Comparison of ENCODE assay signal across 32 cellular contexts in the genomic region with DNA sequence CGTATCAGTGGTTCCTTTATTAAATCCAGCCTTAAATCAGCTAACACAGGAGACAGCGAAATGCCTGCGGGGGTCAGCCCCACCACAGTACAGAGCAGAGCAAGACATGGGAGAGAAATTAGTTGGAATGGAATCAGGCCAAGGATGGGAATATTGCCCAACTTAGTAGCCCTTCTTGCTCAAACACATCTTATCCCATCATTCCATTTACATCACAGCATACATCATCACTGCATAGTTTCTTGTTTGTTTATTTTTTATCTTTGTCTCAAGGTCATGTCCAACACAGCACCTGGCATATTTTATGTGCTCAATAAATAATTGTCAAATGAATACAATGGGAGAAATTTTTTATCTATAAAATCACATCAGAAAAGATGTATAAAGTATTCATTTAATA. TPM values are rescaled to one million over a fixed set of nuclear protein-coding genes. Genes with fewer than 3 reads are reported as not detected.
DNase-seq lines count a peak whose midpoint lies in the region; ATAC-seq, FAIRE-seq and TF ChIP-seq lines count a peak whose summit lies in the region.
"Had no signal": no experiment of that assay in that cellular context is flagged by ENCODE, and none has a peak within 500 bp of the region (broad histone marks: within the 10 kb centered on the region; RNA-seq: fewer than 3 reads in every experiment).

No MANE protein-coding gene starts in this region.

- H2BK5ac ChIP-seq in H1 (ENCODE audit: low read depth, low read length) = no peak overlapping the region

- no peaks in the 10 kb centered on the region for H3K27me3 ChIP-seq in H1 (replicated peaks in 1 of 4; ENCODE audit: control insufficient read depth in 3 of 4, extremely low read depth in 1 of 4, insufficient read depth in 3 of 4, low read length in 3 of 4)
- H3K27me3 ChIP-seq: ascending aorta, esophagus muscularis mucosa, ovary, upper lobe of left lung had no signal

- TF ChIP-seq CTCF in AG10803 (conservative IDR thresholded peaks at IDR 0.05; ENCODE audit: low read length) = no peak
- TF ChIP-seq CTCF in H1 (IDR thresholded peaks at IDR 0.05; ENCODE audit: control extremely low read depth in 1 of 3, insufficient read depth in 1 of 3, low read depth in 1 of 3, low read length in 3 of 3) = no peak

- peak overlapping the region; percentile 77; the same call in 1 of the 2 replicates for H2AFZ ChIP-seq in H1 (ENCODE audit: low read length)

- no peak overlapping the region for H2BK12ac ChIP-seq in H1 (ENCODE audit: low read depth, low read length)

- no peak overlapping the region for H3K23ac ChIP-seq in H1 (ENCODE audit: insufficient read length)

- H3K27me3 Mint-ChIP-seq in activated T-cell treated with anti-CD3 and anti-CD28 coated beads, Interleukin-2, amount 50 U/mL, for 4 hours (ENCODE audit: low read depth) = peaks cover 23% of the 10 kb centered on the region

- TF ChIP-seq RAD21 in H1 (IDR thresholded peaks at IDR 0.05 in 1 of 2, conservative IDR thresholded peaks at IDR 0.05 in 1 of 2; ENCODE audit: low read depth in 2 of 2, low read length in 2 of 2) = no peak

- peaks cover 3% of the 10 kb centered on the region for H3K4me1 Mint-ChIP-seq in activated T-cell treated with anti-CD3 and anti-CD28 coated beads, Interleukin-2, amount 50 U/mL, for 4 hours (ENCODE audit: low read depth)

- H3K9me3 Mint-ChIP-seq in activated T-cell treated with anti-CD3 and anti-CD28 coated beads, Interleukin-2, amount 50 U/mL, for 4 hours = no peaks in the 10 kb centered on the region
- H3K9me3 Mint-ChIP-seq: activated naive CD8-positive, alpha-beta T cell treated with anti-CD3 and anti-CD28 coated beads, Interleukin-2, amount 10 ng/mL, durations not matched to agents 7 days and 5 days; activated T-cell treated with anti-CD3 and anti-CD28 coated beads, Interleukin-2, amount 50 U/mL, for 24 hours; CD8-positive, alpha-beta T cell had no signal

- no peak overlapping the region for H3K4me2 ChIP-seq in H1 (ENCODE audit: insufficient read depth in 1 of 2, low read depth in 2 of 2, low read length in 2 of 2)

- H3K9me3 ChIP-seq in H1 (ENCODE audit: insufficient read depth in 2 of 2, low read depth in 1 of 2, low read length in 1 of 2) = no peaks in the 10 kb centered on the region
- H3K9me3 ChIP-seq: ascending aorta, esophagus muscularis mucosa, ovary, upper lobe of left lung had no signal

- WGBS in H1 (ENCODE audit: extremely low coverage in 1 of 2, insufficient coverage in 1 of 2, insufficient read length in 1 of 2, insufficient replicate concordance in 2 of 2, low coverage in 1 of 2, low lambda C conversion rate in 2 of 2, missing lambda C conversion rate in 1 of 2), 2 experiments = 83% methylated on average over 3 of the region's 3 CpGs; no CpG with 5 or more reads in 1 of the 2 experiments

- no peak overlapping the region for H3K4ac ChIP-seq in H1 (replicated peaks; ENCODE audit: insufficient read length, low read depth, low read length)

- H3K36me3 Mint-ChIP-seq in activated T-cell treated with anti-CD3 and anti-CD28 coated beads, Interleukin-2, amount 50 U/mL, for 4 hours (ENCODE audit: insufficient read depth) = no peaks in the 10 kb centered on the region
- H3K36me3 Mint-ChIP-seq: activated naive CD8-positive, alpha-beta T cell treated with anti-CD3 and anti-CD28 coated beads, Interleukin-2, amount 10 ng/mL, durations not matched to agents 7 days and 5 days; CD8-positive, alpha-beta T cell; WTC11 had no signal

- no peak overlapping the region for H3K14ac ChIP-seq in H1 (ENCODE audit: insufficient read length)

- POLR2A ChIA-PET in H1 (lab: Charles Lee; ENCODE audit: partially characterized antibody) = no interaction called here

- no peaks in the 10 kb centered on the region for H3K23me2 ChIP-seq in H1 (ENCODE audit: low read depth, low read length)

- H3K18ac ChIP-seq in H1 (ENCODE audit: extremely low read depth, low read length) = no peak overlapping the region

- no peak overlapping the region for H3K4me3 ChIP-seq in AG10803 (ENCODE audit: low read length)
- H3K4me3 ChIP-seq in H1 (ENCODE audit: extremely low read depth in 1 of 4, insufficient read depth in 2 of 4, low read depth in 3 of 4, low read length in 4 of 4) = no peak overlapping the region
- H3K4me3 ChIP-seq: ascending aorta, esophagus muscularis mucosa, ovary, skin epidermis, upper lobe of left lung had no signal

- H2BK15ac ChIP-seq in H1 (ENCODE audit: low read length) = no peak overlapping the region

- no peaks in the 10 kb centered on the region for H4K20me1 ChIP-seq in H1 (replicated peaks in 1 of 2; ENCODE audit: control insufficient read depth in 1 of 2, insufficient read depth in 2 of 2, low read length in 2 of 2)

- no peaks in the 10 kb centered on the region for H3K79me2 ChIP-seq in H1 (ENCODE audit: control insufficient read depth in 1 of 2, insufficient read depth in 2 of 2, low read length in 2 of 2)

- H2BK120ac ChIP-seq in H1 (replicated peaks; ENCODE audit: low read depth, low read length) = no peak overlapping the region

- no peaks in the 10 kb centered on the region for H3K4me1 ChIP-seq in H1 (replicated peaks in 1 of 4; ENCODE audit: control insufficient read depth in 3 of 4, insufficient read depth in 4 of 4, low read length in 3 of 4)
- H3K4me1 ChIP-seq: ascending aorta, esophagus muscularis mucosa, upper lobe of left lung had no signal

- no peak for TF ChIP-seq POLR2A in H1 (IDR thresholded peaks at IDR 0.05; ENCODE audit: control extremely low read depth in 1 of 2, low read depth in 2 of 2, low read length in 2 of 2)
- no peak for TF ChIP-seq POLR2A in GM18505 (IDR thresholded peaks at IDR 0.05; ENCODE audit: borderline replicate concordance, extremely low read depth, insufficient read depth, insufficient read length)

- H2AK5ac ChIP-seq in H1 (ENCODE audit: low read depth, low read length) = no peak overlapping the region

- no peak overlapping the region for H4K5ac ChIP-seq in H1 (ENCODE audit: insufficient read length, low read depth, low read length)

- H3K4me3 Mint-ChIP-seq in activated T-cell treated with anti-CD3 and anti-CD28 coated beads, Interleukin-2, amount 50 U/mL, for 4 hours = no peak overlapping the region
- H3K4me3 Mint-ChIP-seq: activated naive CD8-positive, alpha-beta T cell treated with anti-CD3 and anti-CD28 coated beads, Interleukin-2, amount 10 ng/mL, durations not matched to agents 7 days and 5 days; activated T-cell treated with anti-CD3 and anti-CD28 coated beads, Interleukin-2, amount 50 U/mL, for 24 hours; CD8-positive, alpha-beta T cell; memory B cell; WTC11 had no signal

- no peak overlapping the region for H4K91ac ChIP-seq in H1 (replicated peaks; ENCODE audit: insufficient read length, low read length)

- H2BK20ac ChIP-seq in H1 (ENCODE audit: low read length) = no peak overlapping the region

- H3K36me3 ChIP-seq in H1 (ENCODE audit: control insufficient read depth in 2 of 4, insufficient read depth in 4 of 4, low read length in 3 of 4) = no peaks in the 10 kb centered on the region
- H3K36me3 ChIP-seq: ascending aorta, esophagus muscularis mucosa, ovary, upper lobe of left lung had no signal

- peak; percentile 84 for FAIRE-seq in HTR-8/SVneo (lab: Jason Lieb, UNC)
- no peak for FAIRE-seq in H1 (lab: Jason Lieb, UNC)
- FAIRE-seq: GM19239, islet of Langerhans had no signal

- TF ChIP-seq EP300 in H1 (IDR thresholded peaks at IDR 0.05; ENCODE audit: borderline replicate concordance in 1 of 2, low read depth in 2 of 2, low read length in 2 of 2) = no peak

- H3K56ac ChIP-seq in H1 (replicated peaks; ENCODE audit: insufficient read length, low read depth, low read length) = no peak overlapping the region

- CTCF ChIA-PET in H1 (lab: Charles Lee; ENCODE audit: partially characterized antibody) = interaction anchor here (1.5 kb wide), 1 partner anchor 10 kb away, joined by 3 read pairs; no protein-coding TSS in a partner anchor

- H3K27ac ChIP-seq in H1 (ENCODE audit: low read depth, low read length) = no peak overlapping the region
- H3K27ac ChIP-seq: ascending aorta, esophagus muscularis mucosa, ovary, upper lobe of left lung had no signal

- ATAC-seq in GM19467 (IDR thresholded peaks at IDR 0.05; ENCODE audit: unreplicated experiment) = no peak
- no peak for ATAC-seq in HG02870 (IDR thresholded peaks at IDR 0.05; ENCODE audit: unreplicated experiment)
- no peak for ATAC-seq in GM18505 (IDR thresholded peaks at IDR 0.05; ENCODE audit: unreplicated experiment)
- no peak for ATAC-seq in activated T-cell treated with anti-CD3 and anti-CD28 coated beads, Interleukin-2, amount 50 U/mL, for 4 hours
- ATAC-seq: CD8-positive, alpha-beta T cell; left lobe of liver; Panc1 had no signal

- H4K8ac ChIP-seq in H1 (ENCODE audit: extremely low read depth, insufficient read depth, low read length) = no peak overlapping the region; the same call in 1 of the 2 replicates

- H3K79me1 ChIP-seq in H1 (ENCODE audit: low read depth, low read length) = no peaks in the 10 kb centered on the region

- no peak overlapping the region for H3K9ac ChIP-seq in H1 (replicated peaks in 1 of 4; ENCODE audit: extremely low read depth in 1 of 4, low read depth in 3 of 4, low read length in 3 of 4)

- peak; percentile 86 for DNase-seq in AG10803 (ENCODE audit: low read depth)
- no peak for DNase-seq in HTR-8/SVneo (ENCODE audit: insufficient read length, low spot score)
- no peak for DNase-seq in H1 (ENCODE audit: low read depth in 1 of 2, low spot score in 2 of 2)
- DNase-seq in iris pigment epithelial cell (ENCODE audit: low read depth) = peak; percentile 53
- no peak for DNase-seq in activated T-cell treated with anti-CD3 and anti-CD28 coated beads, Interleukin-2, amount 50 U/mL, for 4 hours
- DNase-seq: activated CD4-positive, alpha-beta T cell treated with anti-CD3 and anti-CD28 coated beads, Interleukin-2, amount 50 U/mL, for 1 hour; activated gamma-delta T cell; activated naive CD8-positive, alpha-beta T cell treated with anti-CD3 and anti-CD28 coated beads, Interleukin-2, amount 10 ng/mL, durations not matched to agents 7 days and 5 days; activated T-cell treated with anti-CD3 and anti-CD28 coated beads, Interleukin-2, amount 50 U/mL, for 24 hours; CD8-positive, alpha-beta T cell; dermis blood vessel endothelial cell; glutamatergic neuron; Karpas-422; NCI-H1417 treated with DMSO at 0.1 percent for 48 hours; NCI-H2081; NCI-H2227 treated with DMSO at 0.1 percent for 48 hours; NCI-H69; ovary; stimulated activated naive CD4-positive, alpha-beta T cell; upper lobe of left lung had no signal

TF ChIP-seq in H1, 55 proteins besides CTCF, POLR2A, EP300 and RAD21 (continues in another document):
- TF ChIP-seq EGR1 (IDR thresholded peaks at IDR 0.05; ENCODE audit: borderline replicate concordance, low read depth, low read length) = no peak

RNA-seq across cellular contexts. Expression of a gene that starts 34.3 kb away (rescaled TPM):
- total RNA-seq in H1 (2021; fragmentation: NEBNext Ultra II Directional; extraction: Animal tissue kit (Norgen Biotek cat#: 25700)) = 4.9 and 5.0 TPM in 2 replicates
- 1.7 and 2.6 TPM in 2 replicates for polyA plus RNA-seq in H1 (2011; rRNA removed)
- 2.1 TPM for polyA plus RNA-seq in H1 (2011; cell fraction: cytosol; rRNA removed)
- 2.5 TPM for polyA plus RNA-seq in H1 (2011; cell fraction: nucleus; rRNA removed)
- 2.0 to 3.7 TPM (median 2.9 TPM) in 4 replicates for polyA plus RNA-seq in H1 (2012, experiment 1 of 2)
- 0.92 TPM for polyA plus RNA-seq in H1 (2012, experiment 2 of 2)
- 4.5 TPM for polyA plus RNA-seq in H1 (2013, experiment 1 of 2)
- 4.4 TPM for polyA plus RNA-seq in H1 (2013, experiment 2 of 2)
- 4.5 TPM in 2 replicates for polyA minus RNA-seq in H1 (2011; rRNA and poly(A)+ RNA removed)
- polyA minus RNA-seq in H1 (2011; cell fraction: cytosol; rRNA and poly(A)+ RNA removed) = 2.5 TPM
- polyA minus RNA-seq in H1 (2011; cell fraction: nucleus; rRNA and poly(A)+ RNA removed) = 8.2 TPM
- total RNA-seq in activated T-cell treated with anti-CD3 and anti-CD28 coated beads, Interleukin-2, amount 50 U/mL, for 4 hours = under 1 TPM; 0.32 to 0.61 (median 0.52) TPM
- total RNA-seq: CD8-positive, alpha-beta T cell had no signal

Comparison
In these comparisons a context has a peak if more than half of its experiments do, and no peak if none do; other contexts are left out.
1. DNase-seq: peak in AG10803 (single experiment) and iris pigment epithelial cell (single experiment); none in HTR-8/SVneo (single experiment), H1 (0 of 2) and activated T-cell treated with anti-CD3 and anti-CD28 coated beads, Interleukin-2, amount 50 U/mL, for 4 hours (single experiment).